Comparison of ENCODE assay signal across 12 cellular contexts in the genomic region with DNA sequence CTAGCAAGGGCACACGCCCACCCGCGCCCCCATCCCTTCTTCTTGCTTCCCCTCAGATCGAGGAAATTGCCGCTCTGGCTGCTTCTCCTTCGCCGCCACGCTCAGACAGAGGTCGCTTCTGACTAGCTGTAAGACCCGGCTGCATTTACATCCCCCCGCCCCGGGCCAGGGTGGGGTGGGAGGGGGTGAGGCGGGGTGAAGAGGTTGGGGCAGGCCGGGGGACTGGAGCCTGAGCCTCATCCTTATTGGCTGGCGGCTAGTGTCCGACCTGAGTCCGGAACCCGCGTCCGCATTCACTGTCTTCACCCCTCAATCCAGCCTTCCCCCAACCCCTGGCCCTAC. TPM values are rescaled to one million over a fixed set of nuclear protein-coding genes. Genes with fewer than 3 reads are reported as not detected.
DNase-seq lines count a peak whose midpoint lies in the region; ATAC-seq and TF ChIP-seq lines count a peak whose summit lies in the region.
"Had no signal": no experiment of that assay in that cellular context is flagged by ENCODE, and none has a peak within 500 bp of the region (broad histone marks: within the 10 kb centered on the region; RNA-seq: fewer than 3 reads in every experiment).

No MANE protein-coding gene starts in this region.

- H3K79me2 ChIP-seq in mesendoderm (ENCODE audit: control insufficient read depth, insufficient read depth, low read length), result no peaks in the 10 kb centered on the region

- no peaks in the 10 kb centered on the region for H3K9me3 ChIP-seq in breast epithelium
- H3K9me3 ChIP-seq in tibial nerve, result no peaks in the 10 kb centered on the region

- no peak overlapping the region for H3K4ac ChIP-seq in mesendoderm (ENCODE audit: low read depth, low read length)

- H3K4me3 Mint-ChIP-seq in activated T-cell treated with anti-CD3 and anti-CD28 coated beads, Interleukin-2, amount 50 U/mL, for 72 hours, result peak overlapping the region; percentile 49 to 79

- H3K36me3 ChIP-seq in breast epithelium, result no peaks in the 10 kb centered on the region
- H3K36me3 ChIP-seq in mesendoderm (ENCODE audit: control insufficient read depth, insufficient read depth, low read length), result no peaks in the 10 kb centered on the region
- H3K36me3 ChIP-seq in tibial nerve, result no peaks in the 10 kb centered on the region
- no peaks in the 10 kb centered on the region for H3K36me3 ChIP-seq in brain microvascular endothelial cell (replicated peaks)

- no peaks in the 10 kb centered on the region for H3K36me3 Mint-ChIP-seq in activated T-cell treated with anti-CD3 and anti-CD28 coated beads, Interleukin-2, amount 50 U/mL, for 72 hours (ENCODE audit: insufficient read depth in 2 of 2)

- H3K23ac ChIP-seq in mesendoderm (ENCODE audit: low read length), result no peak overlapping the region

- no peak overlapping the region for H2AK5ac ChIP-seq in mesendoderm (ENCODE audit: low read length)

- WGBS in mesendoderm (ENCODE audit: extremely low coverage, insufficient coverage, low lambda C conversion rate), result no CpG with 5 or more reads among the region's 20 CpGs
- WGBS in tibial nerve, 2 donors, result 13% methylated on average over 20 of the region's 20 CpGs

- in situ Hi-C loops in brain microvascular endothelial cell (cut with HindIII; ENCODE audit: low pct_ligation_motif_present, low sequenced_read_pairs), result loop anchor here (25.0 kb wide), 1 partner anchor 351 kb away; no protein-coding TSS in a partner anchor

- H3K27me3 ChIP-seq in breast epithelium (peaks cover 2 to 100% of the 10 kb centered on the region in 2 donors), mesendoderm (ENCODE audit: insufficient read depth, low read length, poor library complexity) (peaks cover 53% of the 10 kb centered on the region), tibial nerve (peaks cover 4 to 100% of the 10 kb centered on the region in 2 donors), brain microvascular endothelial cell (replicated peaks) (peaks cover 92% of the 10 kb centered on the region)

- H4K8ac ChIP-seq in mesendoderm (ENCODE audit: low read depth, low read length), result no peak overlapping the region

- H3K4me1 Mint-ChIP-seq in activated T-cell treated with anti-CD3 and anti-CD28 coated beads, Interleukin-2, amount 50 U/mL, for 72 hours (ENCODE audit: low read depth), result peaks cover 22% of the 10 kb centered on the region

- H2BK120ac ChIP-seq in mesendoderm (ENCODE audit: low read depth, low read length), result no peak overlapping the region

- TF ChIP-seq EP300 in tibial nerve (IDR thresholded peaks at IDR 0.05), result no peak

- H3K9ac ChIP-seq in mesendoderm (ENCODE audit: low read length), result peak overlapping the region; percentile 74

- TF ChIP-seq POLR2A in breast epithelium (IDR thresholded peaks at IDR 0.05) (no peak), tibial nerve (IDR thresholded peaks at IDR 0.05) (no peak)

- no peak overlapping the region for H2BK15ac ChIP-seq in mesendoderm (replicated peaks; ENCODE audit: low read depth)

- no peak overlapping the region for H3K27ac Mint-ChIP-seq in activated T-cell treated with anti-CD3 and anti-CD28 coated beads, Interleukin-2, amount 50 U/mL, for 72 hours

- intact Hi-C loops in breast epithelium (cut with DNase I; ENCODE audit: low total_unique reads), result no loop called here

- no peak overlapping the region for H3K27ac ChIP-seq in breast epithelium
- H3K27ac ChIP-seq in mesendoderm (ENCODE audit: low read depth, low read length), result no peak overlapping the region
- H3K27ac ChIP-seq in tibial nerve, result peak overlapping the region in 2 of 4 donors; percentile 56 to 68
- no peak overlapping the region for H3K27ac ChIP-seq in brain microvascular endothelial cell

- H3K56ac ChIP-seq in mesendoderm (ENCODE audit: low read length), result peak overlapping the region; percentile 93

- H4K5ac ChIP-seq in mesendoderm (ENCODE audit: low read length), result no peak overlapping the region

- peaks cover 39% of the 10 kb centered on the region for H3K27me3 Mint-ChIP-seq in activated T-cell treated with anti-CD3 and anti-CD28 coated beads, Interleukin-2, amount 50 U/mL, for 72 hours (ENCODE audit: low read depth)

- no peak for DNase-seq in activated T-cell treated with anti-CD3 and anti-CD28 coated beads, Interleukin-2, amount 50 U/mL, for 72 hours
- DNase-seq in activated T-cell treated with anti-CD3 and anti-CD28 coated beads for 4 hours (no peak), breast epithelium (ENCODE audit: low spot score in 2 of 2) (no peak), mesendoderm (peak; percentile 95), tibial nerve (ENCODE audit: low spot score in 2 of 2) (no peak), brain microvascular endothelial cell (no peak), T1000 (lab: John Stamatoyannopoulos, UW) (no peak)
- DNase-seq: activated CD4-positive, alpha-beta T cell treated with anti-CD3 and anti-CD28 coated beads for 1 hour; caudate nucleus; NCI-H2171; posterior cingulate gyrus had no signal

- H3K4me1 ChIP-seq in breast epithelium, result peaks cover 0 to 14% of the 10 kb centered on the region in 2 donors
- H3K4me1 ChIP-seq in mesendoderm (ENCODE audit: control insufficient read depth, low read depth, low read length), result peaks cover 12% of the 10 kb centered on the region
- peaks cover 0 to 83% (median 30%) of the 10 kb centered on the region in 4 donors for H3K4me1 ChIP-seq in tibial nerve

- TF ChIP-seq CTCF in breast epithelium (IDR thresholded peaks at IDR 0.05) (no peak), tibial nerve (IDR thresholded peaks at IDR 0.05) (no peak), brain microvascular endothelial cell (IDR thresholded peaks at IDR 0.05; ENCODE audit: low read depth, low read length, missing control alignments) (no peak)

- no peaks in the 10 kb centered on the region for H3K79me1 ChIP-seq in mesendoderm (ENCODE audit: low read length)

- no peak overlapping the region for H3K18ac ChIP-seq in mesendoderm (ENCODE audit: low read length)

- peak overlapping the region; percentile 100 for H3K4me2 ChIP-seq in mesendoderm (ENCODE audit: low read length)

- no peaks in the 10 kb centered on the region for H3K9me3 Mint-ChIP-seq in activated T-cell treated with anti-CD3 and anti-CD28 coated beads, Interleukin-2, amount 50 U/mL, for 72 hours

- H2BK5ac ChIP-seq in mesendoderm (ENCODE audit: low read length), result no peak overlapping the region

- ATAC-seq in activated T-cell treated with anti-CD3 and anti-CD28 coated beads, Interleukin-2, amount 50 U/mL, for 72 hours (replicated peaks in 1 of 2), result no peak
- no peak for ATAC-seq in HG03521 (IDR thresholded peaks at IDR 0.05; ENCODE audit: unreplicated experiment)

- H3K4me3 ChIP-seq in breast epithelium (peak overlapping the region; percentile 46 to 72 (median 48)), mesendoderm (ENCODE audit: low read length) (peak overlapping the region; percentile 74), tibial nerve (peak overlapping the region; percentile 13 to 45 (median 36)), brain microvascular endothelial cell (ENCODE audit: low read depth, low read length) (no peak overlapping the region)

RNA-seq across cellular contexts. Expression of a gene that starts 11.1 kb away (rescaled TPM):
- under 1 TPM; 0.07 to 0.16 TPM for total RNA-seq in activated T-cell treated with anti-CD3 and anti-CD28 coated beads, Interleukin-2, amount 50 U/mL, for 72 hours
- total RNA-seq in breast epithelium (1 to 10 TPM; 4.1 to 5.6 (median 4.9) TPM), tibial nerve (1 to 10 TPM; 3.8 to 9.0 (median 4.5) TPM)
- 6.5 TPM for polyA plus RNA-seq in mesendoderm (2013, experiment 1 of 2)
- polyA plus RNA-seq in mesendoderm (2013, experiment 2 of 2), result 6.7 TPM

Comparison
In these comparisons a context has a peak if more than half of its experiments do, and no peak if none do; other contexts are left out.
1. RNA of a gene that starts 11.1 kb away (total RNA-seq): 4.1 to 5.6 TPM in breast epithelium and 3.8 to 9.0 TPM in tibial nerve; 0.07 to 0.16 TPM in activated T-cell treated with anti-CD3 and anti-CD28 coated beads, Interleukin-2, amount 50 U/mL, for 72 hours; every median in the first group is over 4 times any median in the second.